In genomic region chr22:20983081-20983745, GRCh38 we compare ENCODE assay signal across 9 cellular contexts. TPM values are rescaled to one million over a fixed set of nuclear protein-coding genes. Genes with fewer than 3 reads are reported as not detected.
A peak's percentile ranks its signal among the peaks of the same experiment; 100 is the strongest.
DNase-seq lines count a peak whose midpoint lies in the region; ATAC-seq, FAIRE-seq and TF ChIP-seq lines count a peak whose summit lies in the region.
"Had no signal": no experiment of that assay in that cellular context is flagged by ENCODE, and none has a peak within 500 bp of the region (broad histone marks: within the 10 kb centered on the region; RNA-seq: fewer than 3 reads in every experiment).

No MANE protein-coding gene starts in this region.

- no peak overlapping the region for H3K14ac ChIP-seq in H9 (ENCODE audit: insufficient read depth, low read length)

- no peak overlapping the region for H2AFZ ChIP-seq in H9 (ENCODE audit: low read length)

- H3K4me3 Mint-ChIP-seq in H9, result peak overlapping the region; percentile 94 to 98

- H3K9ac ChIP-seq in H9 (ENCODE audit: extremely low read depth, insufficient read length, low read length), result no peak overlapping the region

- 0 out of 2 replicates have a peak, but pooled peaks cover 2% of the 10 kb centered on the region for H3K4me1 ChIP-seq in H9 (ENCODE audit: insufficient read depth, low read length)
- no peaks in the 10 kb centered on the region for H3K4me1 ChIP-seq in small intestine (ENCODE audit: control insufficient read depth in 2 of 2, insufficient read depth in 1 of 2, low read depth in 1 of 2, low read length in 1 of 2)

- no peak overlapping the region for H2AK5ac ChIP-seq in H9 (ENCODE audit: insufficient read length, low read length)

- no peak for ATAC-seq in GM18861 (IDR thresholded peaks at IDR 0.05; ENCODE audit: unreplicated experiment)

- WGBS in H9 (ENCODE audit: extremely low coverage, insufficient read length, low lambda C conversion rate), result no CpG with 5 or more reads among the region's 5 CpGs
- 72 to 89% (median 75%) methylated on average over 5 of the region's 5 CpGs for WGBS in small intestine, 3 donors

- no peak overlapping the region for H2BK20ac ChIP-seq in H9 (ENCODE audit: low read depth, low read length, poor library complexity, severe bottlenecking)

- no peaks in the 10 kb centered on the region for H4K20me1 ChIP-seq in H9 (ENCODE audit: control insufficient read depth, insufficient read depth, insufficient read length)

- peaks cover 4 to 29% (median 27%) of the 10 kb centered on the region in 3 experiments for H3K36me3 Mint-ChIP-seq in H9 (ENCODE audit: insufficient read depth in 1 of 3, low read depth in 3 of 3)

- no peak overlapping the region for H2BK5ac ChIP-seq in H9 (ENCODE audit: insufficient read length, low read length)

- no peaks in the 10 kb centered on the region for H3K79me1 ChIP-seq in H9 (ENCODE audit: insufficient read depth, low read depth, low read length, poor library complexity, severe bottlenecking)

- peaks cover 28 to 30% of the 10 kb centered on the region in 2 experiments for H3K4me1 Mint-ChIP-seq in H9

- no peak overlapping the region for H3K56ac ChIP-seq in H9 (ENCODE audit: insufficient read length, low read depth, low read length)

- DNase-seq in H9, result no peak
- DNase-seq in WERI-Rb-1, result no peak
- peak in 1 of 2 donors; percentile 28 for DNase-seq in foreskin fibroblast
- DNase-seq in NCI-H69 (lab: John Stamatoyannopoulos, UW), result no peak
- DNase-seq in nucleus accumbens (lab: John Stamatoyannopoulos, UW), result no peak
- no peak for DNase-seq in small intestine
- DNase-seq: cortex of kidney had no signal

- H3K9me3 ChIP-seq in H9 (ENCODE audit: control insufficient read depth, low read depth, low read length), result no peaks in the 10 kb centered on the region
- H3K9me3 ChIP-seq in WERI-Rb-1 (ENCODE audit: severe bottlenecking), result no peaks in the 10 kb centered on the region
- H3K9me3 ChIP-seq in small intestine (ENCODE audit: control insufficient read depth, low read depth), result no peaks in the 10 kb centered on the region

- peak overlapping the region; percentile 73 for H3K4me2 ChIP-seq in H9 (ENCODE audit: insufficient read depth, insufficient read length, low read length)

- TF ChIP-seq CTCF in H9 (conservative IDR thresholded peaks at IDR 0.05), result no peak
- TF ChIP-seq CTCF in WERI-Rb-1 (IDR thresholded peaks at IDR 0.05; ENCODE audit: low read depth, low read length), result no peak
- TF ChIP-seq CTCF in foreskin fibroblast (IDR thresholded peaks at IDR 0.05; ENCODE audit: low read depth, low read length), result no peak

- no peak overlapping the region; a peak in 1 of 7 replicates for H3K27ac Mint-ChIP-seq in H9

- H3K23me2 ChIP-seq in H9 (ENCODE audit: insufficient read length, low read depth, low read length, poor library complexity, severe bottlenecking), result peaks cover 14% of the 10 kb centered on the region

- no peak overlapping the region for H3K18ac ChIP-seq in H9 (ENCODE audit: insufficient read length, low read depth, low read length)

- no peak overlapping the region for H2BK15ac ChIP-seq in H9 (ENCODE audit: low read depth, low read length)

- no peak overlapping the region for H3K4ac ChIP-seq in H9 (ENCODE audit: low read depth, low read length)

- H3K27me3 Mint-ChIP-seq in H9 (ENCODE audit: low read depth), result peaks cover 18% of the 10 kb centered on the region

- no peak overlapping the region for H2BK120ac ChIP-seq in H9 (ENCODE audit: low read depth, low read length, poor library complexity, severe bottlenecking)

- no peak overlapping the region for H4K8ac ChIP-seq in H9 (replicated peaks; ENCODE audit: insufficient read length, low read depth, low read length)

- H3K79me2 ChIP-seq in H9 (ENCODE audit: insufficient read depth, low read length), result no peaks in the 10 kb centered on the region

- H4K91ac ChIP-seq in H9 (ENCODE audit: insufficient read length, low read depth, low read length), result no peak overlapping the region

- no peak overlapping the region for H2BK12ac ChIP-seq in H9 (ENCODE audit: insufficient read length, low read depth, low read length)

- peak overlapping the region; percentile 85; the same call in 1 of the 2 replicates for H3K4me3 ChIP-seq in WERI-Rb-1 (ENCODE audit: low read depth, low read length)
- peak overlapping the region; percentile 84 to 89 for H3K4me3 ChIP-seq in foreskin fibroblast (ENCODE audit: low read depth in 1 of 2, low read length in 2 of 2)
- H3K4me3 ChIP-seq in skin epidermis, result peak overlapping the region; percentile 58 to 88 (median 71)
- peak overlapping the region in 1 of 2 donors; percentile 60 for H3K4me3 ChIP-seq in small intestine (ENCODE audit: low read depth in 1 of 2, low read length in 2 of 2)

- H3K27me3 ChIP-seq in H9 (ENCODE audit: insufficient read depth, low read length) (no peaks in the 10 kb centered on the region), WERI-Rb-1 (ENCODE audit: insufficient read depth, low read depth, severe bottlenecking) (no peaks in the 10 kb centered on the region), small intestine (ENCODE audit: control insufficient read depth in 2 of 2, insufficient read depth in 2 of 2, low read length in 2 of 2) (no peaks in the 10 kb centered on the region)

- no peak overlapping the region for H4K5ac ChIP-seq in H9 (ENCODE audit: insufficient read length, low read depth, low read length)

- peaks cover 15% of the 10 kb centered on the region for H3K36me3 ChIP-seq in WERI-Rb-1
- H3K36me3 ChIP-seq in small intestine (ENCODE audit: control insufficient read depth in 2 of 2, insufficient read depth in 2 of 2, low read length in 2 of 2), result peaks cover 2 to 9% of the 10 kb centered on the region in 2 donors

- FAIRE-seq in small intestine (lab: Jason Lieb, UNC), result no peak

- no peak overlapping the region for H3T11ph ChIP-seq in H9 (ENCODE audit: low read length)

- H3K27ac ChIP-seq in H9 (ENCODE audit: insufficient read length, low read depth, low read length), result no peak overlapping the region
- H3K27ac ChIP-seq in WERI-Rb-1, result no peak overlapping the region
- peak overlapping the region in 14 of 21 experiments; percentile 72 to 98 (median 91) for H3K27ac ChIP-seq in skin epidermis
- H3K27ac ChIP-seq in small intestine (ENCODE audit: low read depth in 1 of 2, low read length in 1 of 2), result no peak overlapping the region

- no peak overlapping the region for H3K23ac ChIP-seq in H9 (ENCODE audit: insufficient read length, low read depth, low read length)

- H3K9me3 Mint-ChIP-seq in H9, result peaks cover 9% of the 10 kb centered on the region in 2 experiments

RNA-seq across cellular contexts. Expression of gene LZTR1, which starts 1.1 kb away (rescaled TPM):
- 40.0 and 47.0 TPM in 2 replicates for total RNA-seq in H9 (2021)
- 10 to 100 TPM; 22.7 to 38.0 (median 26.8) TPM for polyA plus RNA-seq in small intestine

RNA-seq across cellular contexts. Expression of gene AIFM3, which starts 16.2 kb away (rescaled TPM):
- 1.9 and 2.3 TPM in 2 replicates for total RNA-seq in H9 (2021)
- 1 to 10 TPM; 5.1 to 9.4 (median 6.8) TPM for polyA plus RNA-seq in small intestine

RNA-seq across cellular contexts. Expression of gene THAP7, which starts 18.7 kb away (rescaled TPM):
- total RNA-seq in H9 (2021), result 23.3 and 24.6 TPM in 2 replicates
- 10 to 100 TPM; 30.0 to 43.2 (median 31.5) TPM for polyA plus RNA-seq in small intestine

RNA-seq across cellular contexts. Expression of gene P2RX6, which starts 31.8 kb away (rescaled TPM):
- total RNA-seq in H9 (2021), result not detected in 2 replicates
- polyA plus RNA-seq in small intestine, result under 1 TPM in 1 of 3 donors, not detected in 2; 0.84 TPM

RNA-seq across cellular contexts. Expression of gene SLC7A4, which starts 49.1 kb away (rescaled TPM):
- total RNA-seq in H9 (2021), result 0.09 and 0.22 TPM in 2 replicates
- 1 to 10 TPM in 1 of 3 donors, under 1 TPM in 1, not detected in 1; 0.27 to 2.3 TPM for polyA plus RNA-seq in small intestine

Comparison
In these comparisons a context has a peak if more than half of its experiments do, and no peak if none do; other contexts are left out.
1. H3K27ac ChIP-seq: peak in skin epidermis (14 of 21); none in H9 (single experiment), WERI-Rb-1 (single experiment) and small intestine (0 of 2).